Comparison of ENCODE assay signal across 11 cellular contexts in genomic region chr3:55491296-55491816, GRCh38. TPM values are rescaled to one million over a fixed set of nuclear protein-coding genes. Genes with fewer than 3 reads are reported as not detected.
DNase-seq lines count a peak whose midpoint lies in the region; ATAC-seq and TF ChIP-seq lines count a peak whose summit lies in the region.
"Had no signal": no experiment of that assay in that cellular context is flagged by ENCODE, and none has a peak within 500 bp of the region (broad histone marks: within the 10 kb centered on the region; RNA-seq: fewer than 3 reads in every experiment).

No MANE protein-coding gene starts in this region.

- intact Hi-C loops in cardiac septum (cut with DNase I), result no loop called here

- H3K27me3 ChIP-seq in foreskin keratinocyte, result no peaks in the 10 kb centered on the region

- DNase-seq in HS-27A (ENCODE audit: low read depth) (peak; percentile 94), T1000 (lab: John Stamatoyannopoulos, UW) (peak; percentile 72), foreskin keratinocyte (peak; percentile 61 to 82), ureter (ENCODE audit: low spot score) (peak; percentile 58), NCI-H510A treated with DMSO at 0.1 percent for 48 hours (lab: John Stamatoyannopoulos, UW) (no peak), cardiac septum (ENCODE audit: low spot score) (no peak), substantia nigra (lab: John Stamatoyannopoulos, UW) (no peak)
- DNase-seq: activated CD8-positive, alpha-beta memory T cell treated with anti-CD3 and anti-CD28 coated beads, Interleukin-2, amount 50 U/mL, for 48 hours; NCI-H345; Right ventricle myocardium superior had no signal

- peaks cover 20% of the 10 kb centered on the region for H3K4me1 ChIP-seq in foreskin keratinocyte

- peak; percentile 50 for ATAC-seq in foreskin keratinocyte
- ATAC-seq: GM12878 had no signal

- H3K27ac ChIP-seq in foreskin keratinocyte (no peak overlapping the region), substantia nigra (ENCODE audit: low read depth, low read length, poor library complexity, severe bottlenecking) (no peak overlapping the region)

- no peak for TF ChIP-seq CTCF in foreskin keratinocyte (conservative IDR thresholded peaks at IDR 0.05)

RNA-seq across cellular contexts. Expression of gene WNT5A, which starts 4.2 kb away (rescaled TPM):
- total RNA-seq in foreskin keratinocyte (13.5 and 19.6 TPM in 2 replicates), ureter (152 TPM), cardiac septum (0.92 TPM)
- polyA plus RNA-seq in foreskin keratinocyte, result 4.0 and 4.9 TPM in 2 replicates

Comparison
In these comparisons a context has a peak if more than half of its experiments do, and no peak if none do; other contexts are left out.
1. DNase-seq: peak in HS-27A (single experiment), T1000 (single experiment), foreskin keratinocyte (2 of 2) and ureter (single experiment); none in NCI-H510A treated with DMSO at 0.1 percent for 48 hours (single experiment), cardiac septum (single experiment) and substantia nigra (0 of 49).